29 cellular contexts compared by ENCODE assay signal in the genomic region with DNA sequence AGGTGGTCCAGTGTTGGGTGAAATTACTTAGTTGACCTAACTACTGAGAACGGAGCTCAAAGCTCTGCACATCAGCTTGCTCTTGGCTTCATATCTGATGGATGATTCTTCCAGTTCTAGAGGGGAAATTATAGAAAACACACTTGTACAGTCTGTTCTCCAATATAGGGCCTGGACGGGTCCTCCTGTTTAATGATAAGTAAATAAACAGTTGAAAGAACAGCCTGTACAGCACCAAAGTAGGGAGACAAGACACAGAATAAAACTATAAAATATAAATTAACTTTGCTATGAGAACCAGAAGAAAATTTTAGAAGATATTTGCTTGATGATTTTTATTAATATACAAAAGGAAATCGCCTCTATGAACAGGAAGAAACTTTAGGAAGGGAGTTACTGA.
DNase-seq lines count a peak whose midpoint lies in the region; ATAC-seq and TF ChIP-seq lines count a peak whose summit lies in the region.
"Had no signal": no experiment of that assay in that cellular context is flagged by ENCODE, and none has a peak within 500 bp of the region (broad histone marks: within the 10 kb centered on the region; RNA-seq: fewer than 3 reads in every experiment).

No MANE protein-coding gene starts in this region.

- H2AFZ ChIP-seq in trophoblast cell (ENCODE audit: insufficient read depth, low read length, poor library complexity): no peak overlapping the region

- no peaks in the 10 kb centered on the region for H3K79me1 ChIP-seq in trophoblast cell (ENCODE audit: low read length)

- no peak overlapping the region for H3K14ac ChIP-seq in trophoblast cell (ENCODE audit: low read length)

- no peak for TF ChIP-seq CTCF in LNCaP clone FGC (IDR thresholded peaks at IDR 0.05; ENCODE audit: control insufficient read depth, extremely low read depth, insufficient read depth)
- TF ChIP-seq CTCF in VCaP (conservative IDR thresholded peaks at IDR 0.05): no peak
- no peak for TF ChIP-seq CTCF in prostate gland (IDR thresholded peaks at IDR 0.05)
- no peak for TF ChIP-seq CTCF in right lobe of liver (IDR thresholded peaks at IDR 0.05)

- no peak overlapping the region for H3K4ac ChIP-seq in trophoblast cell (ENCODE audit: low read depth, low read length)

- DNase-seq in LNCaP clone FGC (ENCODE audit: low read depth): peak; percentile 62
- peak; percentile 11 for DNase-seq in prostate gland (ENCODE audit: low spot score)
- no peak for DNase-seq in right lobe of liver
- DNase-seq in EL: no peak
- no peak for DNase-seq in trophoblast cell
- DNase-seq: 8988T; ACHN; AML-193; BE2C; C1 segment of cervical spinal cord; Caco-2; Calu3; CD4-positive, alpha-beta memory T cell; CD4-positive, alpha-beta T cell; CD4-positive, CD25-positive, alpha-beta regulatory T cell; CD8-positive, alpha-beta memory T cell; CD8-positive, alpha-beta T cell; COR-L47; DMS 273 treated with DMSO at 0.1 percent for 48 hours; DMS153; DMS53; DMS79; DMS79 treated with DMSO at 0.1 percent for 48 hours; DND-41 had no signal

- no peak overlapping the region for H4K91ac ChIP-seq in trophoblast cell (ENCODE audit: low read depth, low read length)

- H3K9me3 ChIP-seq in prostate gland: no peaks in the 10 kb centered on the region
- no peaks in the 10 kb centered on the region for H3K9me3 ChIP-seq in right lobe of liver
- H3K9me3 ChIP-seq in trophoblast cell (ENCODE audit: insufficient read depth, low read depth, low read length): peaks cover 3% of the 10 kb centered on the region
- H3K9me3 ChIP-seq: A549, BE2C had no signal

- no peak overlapping the region for H3K9ac ChIP-seq in trophoblast cell (ENCODE audit: low read length)
- H3K9ac ChIP-seq: BLaER1; BLaER1 treated with 17β-estradiol and CSF1 and Interleukin-3, amounts not matched to agents 10 nM and 100 nM had no signal

- no peak overlapping the region for H2BK5ac ChIP-seq in trophoblast cell (ENCODE audit: low read depth, low read length, poor library complexity)

- ATAC-seq in right lobe of liver: no peak
- ATAC-seq: A549; CD8-positive, alpha-beta T cell had no signal

- H3K23ac ChIP-seq in trophoblast cell (ENCODE audit: low read length): no peak overlapping the region

- H3K4me2 ChIP-seq in trophoblast cell (ENCODE audit: low read length): no peak overlapping the region
- H3K4me2 ChIP-seq: A549; BLaER1; BLaER1 treated with 17β-estradiol and CSF1 and Interleukin-3, amounts not matched to agents 10 nM and 100 nM had no signal

- no peaks in the 10 kb centered on the region for H3K27me3 ChIP-seq in prostate gland (replicated peaks; ENCODE audit: insufficient read depth)
- no peaks in the 10 kb centered on the region for H3K27me3 ChIP-seq in right lobe of liver
- no peaks in the 10 kb centered on the region for H3K27me3 ChIP-seq in trophoblast cell (ENCODE audit: insufficient read depth, low read length)
- H3K27me3 ChIP-seq: BE2C; BLaER1; BLaER1 treated with 17β-estradiol and CSF1 and Interleukin-3, amounts not matched to agents 10 nM and 100 nM had no signal

- no peak overlapping the region for H2BK120ac ChIP-seq in trophoblast cell (ENCODE audit: insufficient read depth, low read length, poor library complexity)

- H2AK5ac ChIP-seq in trophoblast cell (ENCODE audit: low read length): no peak overlapping the region

- H3K4me3 ChIP-seq in LNCaP clone FGC (ENCODE audit: low read depth, low read length): no peak overlapping the region
- no peak overlapping the region for H3K4me3 ChIP-seq in prostate gland
- H3K4me3 ChIP-seq in right lobe of liver: no peak overlapping the region
- no peak overlapping the region for H3K4me3 ChIP-seq in trophoblast cell (ENCODE audit: low read depth, low read length)
- H3K4me3 ChIP-seq: A549; BLaER1; BLaER1 treated with 17β-estradiol and CSF1 and Interleukin-3, amounts not matched to agents 10 nM and 100 nM had no signal

- intact Hi-C loops in prostate gland (cut with DNase I) (no loop called here), right lobe of liver (cut with DNase I) (no loop called here)

- no peaks in the 10 kb centered on the region for H3K79me2 ChIP-seq in trophoblast cell (ENCODE audit: control insufficient read depth, insufficient read depth, low read length, poor library complexity)

- no peak overlapping the region for H3K18ac ChIP-seq in trophoblast cell (ENCODE audit: low read length)

- H3K27ac ChIP-seq in VCaP (peak overlapping the region; percentile 82), prostate gland (no peak overlapping the region), right lobe of liver (no peak overlapping the region), trophoblast cell (ENCODE audit: low read depth, low read length) (no peak overlapping the region)
- H3K27ac ChIP-seq: 22Rv1; A549; BLaER1; BLaER1 treated with 17β-estradiol and CSF1 and Interleukin-3, amounts not matched to agents 10 nM and 100 nM had no signal

- 28% methylated on average over 3 of the region's 3 CpGs for WGBS in prostate gland
- 63% methylated on average over 3 of the region's 3 CpGs for WGBS in right lobe of liver (ENCODE audit: insufficient coverage, low coverage, low lambda C conversion rate, missing lambda C conversion rate)
- no CpG with 5 or more reads among the region's 3 CpGs for WGBS in trophoblast cell (ENCODE audit: extremely low coverage, insufficient coverage, insufficient read length)

- no peak for TF ChIP-seq POLR2A in prostate gland (IDR thresholded peaks at IDR 0.05)
- no peak for TF ChIP-seq POLR2A in right lobe of liver (IDR thresholded peaks at IDR 0.05)

- H4K12ac ChIP-seq in trophoblast cell (ENCODE audit: low read depth, low read length): no peak overlapping the region

- H3K36me3 ChIP-seq in prostate gland (no peaks in the 10 kb centered on the region), right lobe of liver (no peaks in the 10 kb centered on the region), trophoblast cell (ENCODE audit: control insufficient read depth in 1 of 2, insufficient read depth in 2 of 2, low read length in 2 of 2) (no peaks in the 10 kb centered on the region)
- H3K36me3 ChIP-seq: BE2C; BLaER1; BLaER1 treated with 17β-estradiol and CSF1 and Interleukin-3, amounts not matched to agents 10 nM and 100 nM had no signal

- peaks cover 3% of the 10 kb centered on the region for H3K4me1 ChIP-seq in prostate gland (replicated peaks)
- H3K4me1 ChIP-seq in right lobe of liver: no peaks in the 10 kb centered on the region
- peaks cover 0 to 4% of the 10 kb centered on the region in 2 experiments for H3K4me1 ChIP-seq in trophoblast cell (ENCODE audit: control insufficient read depth in 1 of 2, insufficient read depth in 2 of 2, low read length in 2 of 2)
- H3K4me1 ChIP-seq: A549, BE2C, BLaER1, Caco-2 had no signal

- no peak overlapping the region for H4K8ac ChIP-seq in trophoblast cell (ENCODE audit: low read depth, low read length)

- H2BK12ac ChIP-seq in trophoblast cell (ENCODE audit: low read length): no peak overlapping the region

Comparison
In these comparisons a context has a peak if more than half of its experiments do, and no peak if none do; other contexts are left out.
1. DNase-seq: peak in LNCaP clone FGC (single experiment) and prostate gland (single experiment); none in right lobe of liver (0 of 3), EL (single experiment) and trophoblast cell (0 of 2).